In genomic region chr17:45147581-45148182, GRCh38 we compare ENCODE assay signal across 8 cellular contexts. TPM values are rescaled to one million over a fixed set of nuclear protein-coding genes. Genes with fewer than 3 reads are reported as not detected.
A peak's percentile ranks its signal among the peaks of the same experiment; 100 is the strongest.
DNase-seq lines count a peak whose midpoint lies in the region; ATAC-seq and TF ChIP-seq lines count a peak whose summit lies in the region.

No MANE protein-coding gene starts in this region.

- no peaks in the 10 kb centered on the region for H3K27me3 ChIP-seq in lower lobe of right lung (ENCODE audit: low read depth)

- H3K4me1 ChIP-seq in lower lobe of right lung: peaks cover 52% of the 10 kb centered on the region

- DNase-seq in CMK (ENCODE audit: low read depth) (peak; percentile 90), NCI-H748 treated with DMSO at 0.1 percent for 48 hours (lab: John Stamatoyannopoulos, UW) (peak; percentile 90), ecto neural progenitor cell (ENCODE audit: low spot score) (peak; percentile 93), lower lobe of right lung (peak; percentile 89)
- DNase-seq in activated CD4-positive, alpha-beta T cell treated with anti-CD3 and anti-CD28 coated beads, Interleukin-2, amount 50 U/mL, for 48 hours: peak; percentile 81 to 84
- DNase-seq in stimulated activated CD4-positive, alpha-beta T cell treated with anti-CD3 and anti-CD28 coated beads, TNF-alpha, amount 100 ng/mL, for 1 hour (ENCODE audit: low read depth in 3 of 3, low spot score in 1 of 3): peak; percentile 41 to 65 (median 55)

- peak; percentile 15 for ATAC-seq in HG03521 (IDR thresholded peaks at IDR 0.05; ENCODE audit: unreplicated experiment)
- ATAC-seq in lower lobe of right lung: peak; percentile 59 to 63
- no peak for ATAC-seq in HG02610 (IDR thresholded peaks at IDR 0.05; ENCODE audit: unreplicated experiment)

- no peak for TF ChIP-seq CTCF in lower lobe of right lung (IDR thresholded peaks at IDR 0.05)

- H3K9me3 ChIP-seq in lower lobe of right lung: no peaks in the 10 kb centered on the region

- H3K36me3 ChIP-seq in lower lobe of right lung: no peaks in the 10 kb centered on the region

- intact Hi-C loops in lower lobe of right lung (cut with DNase I): no loop called here

- peak overlapping the region; percentile 98 for H3K27ac ChIP-seq in lower lobe of right lung

- H3K4me3 ChIP-seq in lower lobe of right lung: peak overlapping the region; percentile 71

RNA-seq across cellular contexts. Expression of gene HEXIM1, which starts 0.6 kb away (rescaled TPM):
- 33.9 TPM for total RNA-seq in lower lobe of right lung

RNA-seq across cellular contexts. Expression of gene ACBD4, which starts 12.2 kb away (rescaled TPM):
- 16.6 TPM for total RNA-seq in lower lobe of right lung

RNA-seq across cellular contexts. Expression of gene HEXIM2, which starts 14.0 kb away (rescaled TPM):
- total RNA-seq in lower lobe of right lung: 6.4 TPM

RNA-seq across cellular contexts. Expression of gene PLCD3, which starts 15.4 kb away (rescaled TPM):
- total RNA-seq in lower lobe of right lung: 38.3 TPM
